ENCODE assay signal across 21 cellular contexts in genomic region chr1:67616394-67616985, GRCh38.
DNase-seq lines count a peak whose midpoint lies in the region; ATAC-seq and TF ChIP-seq lines count a peak whose summit lies in the region.
"Had no signal": no experiment of that assay in that cellular context is flagged by ENCODE, and none has a peak within 500 bp of the region (broad histone marks: within the 10 kb centered on the region; RNA-seq: fewer than 3 reads in every experiment).

No MANE protein-coding gene starts in this region.

- in situ Hi-C loops in Panc1 (cut with HindIII; ENCODE audit: low pct_unique_long_range_greater_than_20kb, low sequenced_read_pairs) (no loop called here), brain microvascular endothelial cell (cut with HindIII; ENCODE audit: low pct_ligation_motif_present, low sequenced_read_pairs) (no loop called here)

- H3K27me3 ChIP-seq in Panc1 (ENCODE audit: control insufficient read depth, insufficient read depth, low read length) (no peaks in the 10 kb centered on the region), Caco-2 (replicated peaks; ENCODE audit: control insufficient read depth, insufficient read depth, low read length) (no peaks in the 10 kb centered on the region), brain microvascular endothelial cell (replicated peaks) (no peaks in the 10 kb centered on the region)
- H3K27me3 ChIP-seq: heart left ventricle had no signal

- CTCF ChIA-PET in Panc1 (lab: Charles Lee) (no interaction called here), Caco-2 (lab: Charles Lee) (no interaction called here)

- ATAC-seq in Panc1: no peak
- peak; percentile 70 for ATAC-seq in esophagus mucosa
- ATAC-seq: heart left ventricle, left ventricle myocardium superior, mucosa of descending colon, sciatic nerve had no signal

- TF ChIP-seq CTCF in Panc1 (IDR thresholded peaks at IDR 0.05): no peak
- TF ChIP-seq CTCF in retinal pigment epithelial cell (conservative IDR thresholded peaks at IDR 0.05; ENCODE audit: low read depth, low read length): no peak
- TF ChIP-seq CTCF in Caco-2 (IDR thresholded peaks at IDR 0.05; ENCODE audit: insufficient read depth in 1 of 2, low read depth in 1 of 2, low read length in 1 of 2, severe bottlenecking in 1 of 2, unreplicated experiment in 1 of 2): no peak
- TF ChIP-seq CTCF in brain microvascular endothelial cell (IDR thresholded peaks at IDR 0.05; ENCODE audit: low read depth, low read length, missing control alignments): no peak

- DNase-seq in EH (ENCODE audit: low read depth): peak; percentile 32
- DNase-seq in Panc1 (ENCODE audit: low read depth, low spot score): no peak
- DNase-seq in retinal pigment epithelial cell (ENCODE audit: low read depth): peak; percentile 33
- no peak for DNase-seq in Caco-2
- DNase-seq in posterior cingulate gyrus: no peak
- no peak for DNase-seq in brain microvascular endothelial cell
- no peak for DNase-seq in pons (ENCODE audit: low spot score)
- DNase-seq: activated naive CD4-positive, alpha-beta T cell; activated T-cell treated with anti-CD3 and anti-CD28 coated beads, Interleukin-2, amount 50 U/mL, for 24 hours; amygdala; effector CD4-positive, alpha-beta T cell; heart left ventricle; left ventricle myocardium superior; mucosa of descending colon; NCI-H2171; NCI-H526 treated with DMSO at 0.1 percent for 48 hours; substantia nigra had no signal

- POLR2A ChIA-PET in Panc1 (lab: Charles Lee) (interaction anchor here (0.6 kb wide), 1 partner anchor 54 kb away, joined by 11 read pairs; no protein-coding TSS in a partner anchor), Caco-2 (lab: Charles Lee) (no interaction called here)

- no peaks in the 10 kb centered on the region for H3K27me3 Mint-ChIP-seq in Caco-2 (ENCODE audit: insufficient read depth, unreplicated experiment)

- H3K4me3 Mint-ChIP-seq in Caco-2 (ENCODE audit: unreplicated experiment): no peak overlapping the region
- H3K4me3 Mint-ChIP-seq: activated T-cell treated with anti-CD3 and anti-CD28 coated beads, Interleukin-2, amount 50 U/mL, for 24 hours; CD14-positive monocyte had no signal

- no peak overlapping the region for H3K27ac Mint-ChIP-seq in Caco-2 (ENCODE audit: unreplicated experiment)
- H3K27ac Mint-ChIP-seq: activated T-cell treated with anti-CD3 and anti-CD28 coated beads, Interleukin-2, amount 50 U/mL, for 24 hours; CD14-positive monocyte had no signal

- peaks cover 31% of the 10 kb centered on the region for H3K4me1 Mint-ChIP-seq in Caco-2 (ENCODE audit: low read depth, unreplicated experiment)
- H3K4me1 Mint-ChIP-seq: CD14-positive monocyte had no signal

- peaks cover 10% of the 10 kb centered on the region for H3K9me3 Mint-ChIP-seq in Caco-2 (ENCODE audit: unreplicated experiment)
- H3K9me3 Mint-ChIP-seq: activated T-cell treated with anti-CD3 and anti-CD28 coated beads, Interleukin-2, amount 50 U/mL, for 24 hours had no signal

- H3K9me3 ChIP-seq in Panc1 (ENCODE audit: control insufficient read depth, insufficient read depth, low read depth, low read length) (no peaks in the 10 kb centered on the region), Caco-2 (no peaks in the 10 kb centered on the region)
- H3K9me3 ChIP-seq: heart left ventricle, mucosa of descending colon had no signal

- H3K4me3 ChIP-seq in Panc1 (ENCODE audit: low read depth in 2 of 2, low read length in 2 of 2): no peak overlapping the region
- H3K4me3 ChIP-seq in retinal pigment epithelial cell (ENCODE audit: low read length): no peak overlapping the region
- no peak overlapping the region for H3K4me3 ChIP-seq in Caco-2 (ENCODE audit: low read depth, low read length)
- H3K4me3 ChIP-seq in brain microvascular endothelial cell (ENCODE audit: low read depth, low read length): no peak overlapping the region
- H3K4me3 ChIP-seq: HAP-1, heart left ventricle, mucosa of descending colon had no signal

- H3K27ac ChIP-seq in Panc1 (ENCODE audit: low read length) (peak overlapping the region; percentile 54; the same call in 1 of the 2 replicates), brain microvascular endothelial cell (no peak overlapping the region)
- H3K27ac ChIP-seq: heart left ventricle had no signal

- H3K36me3 Mint-ChIP-seq in Caco-2 (ENCODE audit: insufficient read depth, unreplicated experiment): no peaks in the 10 kb centered on the region
- H3K36me3 Mint-ChIP-seq: CD14-positive monocyte had no signal

- no peaks in the 10 kb centered on the region for H3K36me3 ChIP-seq in Panc1 (ENCODE audit: control insufficient read depth, insufficient read depth, low read length)
- no peaks in the 10 kb centered on the region for H3K36me3 ChIP-seq in Caco-2 (ENCODE audit: control insufficient read depth, insufficient read depth, low read length)
- no peaks in the 10 kb centered on the region for H3K36me3 ChIP-seq in brain microvascular endothelial cell (replicated peaks)
- H3K36me3 ChIP-seq: HAP-1, heart left ventricle had no signal

- BruUV-seq in Panc1 (replicated peaks; lab: Mats Ljungman, UMichigan) (no TSS peak), Caco-2 (replicated peaks; lab: Mats Ljungman, UMichigan) (no TSS peak)

- H3K4me1 ChIP-seq in Panc1 (ENCODE audit: control insufficient read depth, insufficient read depth, low read length) (peaks cover 34% of the 10 kb centered on the region), Caco-2 (no peaks in the 10 kb centered on the region)

- intact Hi-C loops in Panc1 (cut with micrococcal nuclease; ENCODE audit: unreplicated experiment) (no loop called here), Caco-2 (cut with micrococcal nuclease; ENCODE audit: unreplicated experiment) (no loop called here), posterior cingulate gyrus (cut with DNase I) (no loop called here)

Comparison
In these comparisons a context has a peak if more than half of its experiments do, and no peak if none do; other contexts are left out.
1. DNase-seq: peak in EH (single experiment) and retinal pigment epithelial cell (single experiment); none in Panc1 (single experiment), Caco-2 (0 of 2), posterior cingulate gyrus (0 of 10), brain microvascular endothelial cell (single experiment) and pons (single experiment).